Comparison of ENCODE assay signal across 20 cellular contexts in the genomic region with DNA sequence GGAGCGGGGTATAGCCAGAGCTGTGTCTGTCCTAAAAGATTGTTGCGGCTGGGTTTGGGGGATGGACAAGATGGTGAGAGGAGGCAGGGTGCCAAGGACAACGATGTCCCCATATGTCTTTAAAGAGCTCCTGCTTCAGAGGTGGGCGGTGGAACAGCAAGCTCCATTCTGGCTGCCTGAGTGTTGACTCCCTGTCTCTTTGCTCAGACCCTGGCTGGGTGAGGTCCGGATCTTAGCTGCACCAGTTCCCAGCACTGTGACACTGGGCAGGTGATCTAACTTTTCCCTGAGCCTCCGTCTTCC. TPM values are rescaled to one million over a fixed set of nuclear protein-coding genes. Genes with fewer than 3 reads are reported as not detected.
"Had no signal": no experiment of that assay in that cellular context is flagged by ENCODE, and none has a peak within 500 bp of the region (broad histone marks: within the 10 kb centered on the region; RNA-seq: fewer than 3 reads in every experiment).

No MANE protein-coding gene starts in this region.

- H3K27ac Mint-ChIP-seq: immature natural killer cell had no signal

- H3K9me3 Mint-ChIP-seq: immature natural killer cell had no signal

- H3K4me3 Mint-ChIP-seq: immature natural killer cell, naive B cell, nephron progenitor cell had no signal

- DNase-seq: effector CD8-positive, alpha-beta T cell; immature natural killer cell; left lung; lower lobe of right lung; mesenchymal stem cell; naive B cell; nephron progenitor cell; right cardiac atrium; small intestine; stimulated activated CD4-positive, alpha-beta T cell treated with anti-CD3 and anti-CD28 coated beads, Interleukin-12 subunit alpha, Interleukin-12 subunit beta, amount 100 ng/mL, for 4 hours; stimulated activated naive CD8-positive, alpha-beta T cell treated with anti-CD3 and anti-CD28 coated beads, Interleukin-15, Interleukin-2, amounts not matched to agents 100 U/mL and 50 U/mL, for 24 hours; thyroid gland; upper lobe of left lung; uterus had no signal

- H3K27me3 ChIP-seq: thyroid gland, upper lobe of left lung, uterus had no signal

- H3K4me3 ChIP-seq: coronary artery, left lung, lower lobe of right lung, suprapubic skin, thyroid gland, upper lobe of left lung, uterus had no signal

- H3K27ac ChIP-seq: left lung, lower lobe of right lung, neutrophil, suprapubic skin, thyroid gland, upper lobe of left lung had no signal

- H3K36me3 Mint-ChIP-seq: immature natural killer cell had no signal

- ATAC-seq: esophagus mucosa; left lung; lower lobe of right lung; stimulated activated naive CD8-positive, alpha-beta T cell treated with anti-CD3 and anti-CD28 coated beads, Interleukin-15, Interleukin-2, amounts not matched to agents 100 U/mL and 50 U/mL, for 24 hours had no signal

RNA-seq across cellular contexts. Expression of gene WSCD2, which starts 8.3 kb away (rescaled TPM):
- total RNA-seq: dermis microvascular lymphatic vessel endothelial cell, fibroblast of villous mesenchyme had no signal
